Comparison of ENCODE assay signal across 14 cellular contexts in genomic region chr11:125390949-125391348, GRCh38.
A peak's percentile ranks its signal among the peaks of the same experiment; 100 is the strongest.
DNase-seq lines count a peak whose midpoint lies in the region; ATAC-seq and TF ChIP-seq lines count a peak whose summit lies in the region.
"Had no signal": no experiment of that assay in that cellular context is flagged by ENCODE, and none has a peak within 500 bp of the region (broad histone marks: within the 10 kb centered on the region; RNA-seq: fewer than 3 reads in every experiment).

No MANE protein-coding gene starts in this region.

- ATAC-seq in lower lobe of right lung, result peak; percentile 33 to 54
- ATAC-seq: stimulated activated naive B cell treated with anti-CD40 and anti-IgM and Interleukin-4, amounts not matched to agents 10 μg/mL and 1 μg/mL and 100 μg/mL, for 72 hours had no signal

- no peaks in the 10 kb centered on the region for H3K36me3 ChIP-seq in lower lobe of right lung

- intact Hi-C loops in lower lobe of right lung (cut with DNase I), result no loop called here

- TF ChIP-seq CTCF in AG04449 (IDR thresholded peaks at IDR 0.05; ENCODE audit: insufficient read depth, low read length, missing control alignments), result no peak
- TF ChIP-seq CTCF in choroid plexus epithelial cell (conservative IDR thresholded peaks at IDR 0.05; ENCODE audit: low read depth, low read length), result no peak
- no peak for TF ChIP-seq CTCF in lower lobe of right lung (IDR thresholded peaks at IDR 0.05)

- peak; percentile 26 for DNase-seq in AG04449 (ENCODE audit: low read depth, low spot score)
- peak; percentile 9 for DNase-seq in HT1080 (ENCODE audit: low read depth)
- peak; percentile 28 for DNase-seq in choroid plexus epithelial cell (ENCODE audit: low read depth)
- DNase-seq in lower lobe of right lung, result no peak
- no peak for DNase-seq in T-helper 9 cell
- no peak for DNase-seq in CD1c-positive myeloid dendritic cell (ENCODE audit: extremely low spot score)
- DNase-seq in effector CD4-positive, alpha-beta T cell, result no peak
- DNase-seq in NCI-H2171 (lab: John Stamatoyannopoulos, UW), result no peak
- DNase-seq: activated CD4-positive, alpha-beta memory T cell treated with anti-CD3 and anti-CD28 coated beads, Interleukin-2, amount 10 ng/mL, durations not matched to agents 7 days and 5 days; activated naive CD4-positive, alpha-beta T cell treated with Interleukin-2 at 50 U/mL for 16 hours; NCI-H2029; stimulated activated CD4-positive, alpha-beta T cell treated with anti-CD3 and anti-CD28 coated beads, Interleukin-2, amount 100 ng/mL, for 48 hours; stimulated activated naive B cell treated with anti-CD40 and anti-IgM and Interleukin-4, amounts not matched to agents 10 μg/mL and 1 μg/mL and 100 μg/mL, for 72 hours; T-helper 1 cell had no signal

- H3K4me1 ChIP-seq in lower lobe of right lung, result peaks cover 19% of the 10 kb centered on the region

- POLR2A ChIA-PET in AG04449 (lab: Yijun Ruan, JAX), result interaction anchor here (0.6 kb wide), 1 partner anchor 9 kb away, joined by 3 read pairs; no protein-coding TSS in a partner anchor

- H3K4me3 ChIP-seq in AG04449 (ENCODE audit: low read depth, low read length) (no peak overlapping the region), choroid plexus epithelial cell (ENCODE audit: low read depth, low read length) (no peak overlapping the region), lower lobe of right lung (no peak overlapping the region)

- no peaks in the 10 kb centered on the region for H3K9me3 ChIP-seq in lower lobe of right lung

- H3K27ac ChIP-seq in lower lobe of right lung, result peak overlapping the region; percentile 56

- H3K27me3 ChIP-seq in lower lobe of right lung (ENCODE audit: low read depth), result peaks cover 6% of the 10 kb centered on the region

- CTCF ChIA-PET in AG04449 (lab: Yijun Ruan, JAX), result interaction anchor here (0.9 to 3.7 kb wide), 5 partner anchors 14 to 522 kb away, joined by 3 to 33 read pairs (median 5); no protein-coding TSS in a partner anchor

Comparison
In these comparisons a context has a peak if more than half of its experiments do, and no peak if none do; other contexts are left out.
1. DNase-seq: peak in AG04449 (single experiment), HT1080 (single experiment) and choroid plexus epithelial cell (single experiment); none in lower lobe of right lung (single experiment), T-helper 9 cell (single experiment), CD1c-positive myeloid dendritic cell (single experiment), effector CD4-positive, alpha-beta T cell (single experiment) and NCI-H2171 (single experiment).